1 cellular context compared by ENCODE assay signal in genomic region chr17:83103200-83103937, GRCh38.
TF ChIP-seq lines count a peak whose summit lies in the region.

No MANE protein-coding gene starts in this region.

TF ChIP-seq in GM23338, 12 proteins besides CTCF, POLR2A, EP300 and RAD21 (continued from another document):
- no peak for TF ChIP-seq REST (IDR thresholded peaks at IDR 0.05; ENCODE audit: unreplicated experiment)
- no peak for TF ChIP-seq STAT1 (IDR thresholded peaks at IDR 0.05; ENCODE audit: unreplicated experiment)
- TF ChIP-seq POLR2AphosphoS5 (IDR thresholded peaks at IDR 0.05; ENCODE audit: low read depth) = no peak
